ENCODE assay signal across 8 cellular contexts in genomic region chr2:46657042-46657504, GRCh38. TPM values are rescaled to one million over a fixed set of nuclear protein-coding genes. Genes with fewer than 3 reads are reported as not detected.
DNase-seq lines count a peak whose midpoint lies in the region; ATAC-seq and TF ChIP-seq lines count a peak whose summit lies in the region.

No MANE protein-coding gene starts in this region.

- H3K4me3 Mint-ChIP-seq in activated T-helper 2 cell treated with anti-CD3 and anti-CD28 coated beads, Interferon-gamma antibody, Interleukin-2, Interleukin-4, amounts not matched to agents 10 μg/mL and 5 μg/mL and 100 μg/mL, durations not matched to agents 14 hours and 24 hours and 36 hours (ENCODE audit: low read depth): no peak overlapping the region

- ATAC-seq in DND-41 (ENCODE audit: insufficient read depth, low read depth): peak; percentile 68; the same call in 2 of the 3 replicates

- no peaks in the 10 kb centered on the region for H3K9me3 Mint-ChIP-seq in activated T-helper 2 cell treated with anti-CD3 and anti-CD28 coated beads, Interferon-gamma antibody, Interleukin-2, Interleukin-4, amounts not matched to agents 10 μg/mL and 5 μg/mL and 100 μg/mL, durations not matched to agents 14 hours and 24 hours and 36 hours

- no peak overlapping the region for H3K27ac Mint-ChIP-seq in activated T-helper 2 cell treated with anti-CD3 and anti-CD28 coated beads, Interferon-gamma antibody, Interleukin-2, Interleukin-4, amounts not matched to agents 10 μg/mL and 5 μg/mL and 100 μg/mL, durations not matched to agents 14 hours and 24 hours and 36 hours

- H2AFZ ChIP-seq in DND-41 (ENCODE audit: low read depth, low read length): no peak overlapping the region

- no peaks in the 10 kb centered on the region for H3K79me2 ChIP-seq in DND-41 (ENCODE audit: insufficient read depth, low read length)

- TF ChIP-seq CTCF in DND-41 (IDR thresholded peaks at IDR 0.05; ENCODE audit: borderline replicate concordance, extremely low read depth, low read length, poor library complexity, severe bottlenecking): peak; percentile 52
- peak; percentile 30; the same call in 1 of the 2 replicates for TF ChIP-seq CTCF in WI38 (IDR thresholded peaks at IDR 0.05; ENCODE audit: low read depth, low read length)
- TF ChIP-seq CTCF in transverse colon (IDR thresholded peaks at IDR 0.05): peak; percentile 33 to 56 (median 45)

- H3K4me1 Mint-ChIP-seq in activated T-helper 2 cell treated with anti-CD3 and anti-CD28 coated beads, Interferon-gamma antibody, Interleukin-2, Interleukin-4, amounts not matched to agents 10 μg/mL and 5 μg/mL and 100 μg/mL, durations not matched to agents 14 hours and 24 hours and 36 hours (ENCODE audit: low read depth): no peaks in the 10 kb centered on the region

- no peaks in the 10 kb centered on the region for H3K36me3 Mint-ChIP-seq in activated T-helper 2 cell treated with anti-CD3 and anti-CD28 coated beads, Interferon-gamma antibody, Interleukin-2, Interleukin-4, amounts not matched to agents 10 μg/mL and 5 μg/mL and 100 μg/mL, durations not matched to agents 14 hours and 24 hours and 36 hours (ENCODE audit: low read depth)

- in situ Hi-C loops in transverse colon (cut with MboI; ENCODE audit: low pct_ligation_motif_present in 1 of 4, low pct_unique_long_range_greater_than_20kb in 1 of 4, low sequenced_read_pairs in 3 of 4): loop anchor here in 1 of 4 donors (25.0 kb wide), 1 partner anchor 105 kb away; no protein-coding TSS in a partner anchor

- H3K4me3 ChIP-seq in DND-41 (ENCODE audit: low read depth in 1 of 2, low read length in 2 of 2) (no peak overlapping the region), WI38 (ENCODE audit: low read depth, low read length) (no peak overlapping the region), transverse colon (no peak overlapping the region)

- no peak for TF ChIP-seq EP300 in transverse colon (IDR thresholded peaks at IDR 0.05; ENCODE audit: low read depth)

- H3K9ac ChIP-seq in DND-41 (ENCODE audit: low read depth, low read length): no peak overlapping the region

- peaks cover 24% of the 10 kb centered on the region for H3K27me3 Mint-ChIP-seq in activated T-helper 2 cell treated with anti-CD3 and anti-CD28 coated beads, Interferon-gamma antibody, Interleukin-2, Interleukin-4, amounts not matched to agents 10 μg/mL and 5 μg/mL and 100 μg/mL, durations not matched to agents 14 hours and 24 hours and 36 hours (ENCODE audit: low read depth)

- intact Hi-C loops in transverse colon (cut with DNase I; ENCODE audit: low total_unique reads) (no loop called here), posterior vena cava (cut with DNase I) (loop anchor here in 1 of 2 donors (10.0 kb wide), 1 partner anchor 148 kb away; no protein-coding TSS in a partner anchor)
- intact Hi-C loops in activated T-helper 2 cell treated with anti-CD3 and anti-CD28 coated beads, Interferon-gamma antibody, Interleukin-2, Interleukin-4, amounts not matched to agents 10 μg/mL and 5 μg/mL and 100 μg/mL, durations not matched to agents 14 hours and 24 hours and 36 hours (cut with micrococcal nuclease): loop anchor here (2.0 kb wide), 1 partner anchor 120 kb away; no protein-coding TSS in a partner anchor

- no peaks in the 10 kb centered on the region for H4K20me1 ChIP-seq in DND-41 (ENCODE audit: insufficient read depth, low read length)

- H3K36me3 ChIP-seq in DND-41 (ENCODE audit: insufficient read depth, low read length) (no peaks in the 10 kb centered on the region), transverse colon (no peaks in the 10 kb centered on the region)

- DNase-seq in DND-41 (no peak), Kasumi-1 (lab: John Stamatoyannopoulos, UW) (peak; percentile 60 to 71), iPS DF 4.7 (ENCODE audit: extremely low read depth, low spot score) (peak; percentile 46), transverse colon (peak; percentile 28), GM19240 (ENCODE audit: insufficient read length, low spot score) (no peak), posterior vena cava (ENCODE audit: low spot score) (no peak)
- DNase-seq in activated T-helper 2 cell treated with anti-CD3 and anti-CD28 coated beads, Interferon-gamma antibody, Interleukin-2, Interleukin-4, amounts not matched to agents 10 μg/mL and 5 μg/mL and 100 μg/mL, durations not matched to agents 14 hours and 24 hours and 36 hours (ENCODE audit: low spot score): no peak

- WGBS in transverse colon (ENCODE audit: low coverage in 1 of 2), 2 donors: 0 to 39% methylated on average over 1 to 3 of the region's 3 CpGs

- no peaks in the 10 kb centered on the region for H3K27me3 ChIP-seq in DND-41 (ENCODE audit: insufficient read depth, low read length, poor library complexity)
- no peaks in the 10 kb centered on the region for H3K27me3 ChIP-seq in transverse colon

- H3K27ac ChIP-seq in DND-41 (ENCODE audit: low read length) (no peak overlapping the region), transverse colon (peak overlapping the region; percentile 15 to 30 (median 22))

- TF ChIP-seq POLR2A in transverse colon (IDR thresholded peaks at IDR 0.05): no peak

- H3K4me1 ChIP-seq in DND-41 (ENCODE audit: insufficient read depth, low read length): no peaks in the 10 kb centered on the region
- peaks cover 4 to 18% (median 15%) of the 10 kb centered on the region in 4 donors for H3K4me1 ChIP-seq in transverse colon

- no peaks in the 10 kb centered on the region for H3K9me3 ChIP-seq in DND-41 (ENCODE audit: insufficient read depth, low read length, severe bottlenecking)
- H3K9me3 ChIP-seq in transverse colon: no peaks in the 10 kb centered on the region

- no peak overlapping the region for H3K4me2 ChIP-seq in DND-41 (ENCODE audit: insufficient read depth, low read length)

RNA-seq across cellular contexts. Expression of gene CRIPT, which starts 40.1 kb away (rescaled TPM):
- total RNA-seq in transverse colon (10 to 100 TPM in 3 of 4 donors, 1 to 10 TPM in 1; 6.0 to 18.1 (median 14.7) TPM), posterior vena cava (10 to 100 TPM; 12.7 to 13.0 TPM)
- 11.1 and 14.0 TPM in 2 replicates for total RNA-seq in activated T-helper 2 cell treated with anti-CD3 and anti-CD28 coated beads, Interferon-gamma antibody, Interleukin-2, Interleukin-4, amounts not matched to agents 10 μg/mL and 5 μg/mL and 100 μg/mL, durations not matched to agents 14 hours and 24 hours and 36 hours

RNA-seq across cellular contexts. Expression of gene PIGF, which starts 40.2 kb away (rescaled TPM):
- total RNA-seq in transverse colon: 10 to 100 TPM in 2 of 4 donors, 1 to 10 TPM in 2; 4.6 to 38.1 (median 14.4) TPM
- 24.8 and 27.4 TPM in 2 replicates for total RNA-seq in activated T-helper 2 cell treated with anti-CD3 and anti-CD28 coated beads, Interferon-gamma antibody, Interleukin-2, Interleukin-4, amounts not matched to agents 10 μg/mL and 5 μg/mL and 100 μg/mL, durations not matched to agents 14 hours and 24 hours and 36 hours
- total RNA-seq in posterior vena cava: 10 to 100 TPM; 10.9 to 14.5 TPM

RNA-seq across cellular contexts. Expression of gene SOCS5, which starts 42.0 kb away (rescaled TPM):
- total RNA-seq in transverse colon (10 to 100 TPM; 18.7 to 28.7 (median 21.9) TPM), posterior vena cava (10 to 100 TPM; 38.8 to 57.4 TPM)
- total RNA-seq in activated T-helper 2 cell treated with anti-CD3 and anti-CD28 coated beads, Interferon-gamma antibody, Interleukin-2, Interleukin-4, amounts not matched to agents 10 μg/mL and 5 μg/mL and 100 μg/mL, durations not matched to agents 14 hours and 24 hours and 36 hours: 6.2 and 6.7 TPM in 2 replicates

Comparison
In these comparisons a context has a peak if more than half of its experiments do, and no peak if none do; other contexts are left out.
1. DNase-seq: peak in Kasumi-1 (2 of 2), iPS DF 4.7 (single experiment) and transverse colon (single experiment); none in DND-41 (single experiment), activated T-helper 2 cell treated with anti-CD3 and anti-CD28 coated beads, Interferon-gamma antibody, Interleukin-2, Interleukin-4, amounts not matched to agents 10 μg/mL and 5 μg/mL and 100 μg/mL, durations not matched to agents 14 hours and 24 hours and 36 hours (single experiment), GM19240 (single experiment) and posterior vena cava (single experiment).
2. Peak in every context shown above with its lines, with median percentiles within 50 percentile points of each other: CTCF ChIP-seq.